In genomic region chr1:26321315-26322041, GRCh38 we compare ENCODE assay signal across 8 cellular contexts. TPM values are rescaled to one million over a fixed set of nuclear protein-coding genes. Genes with fewer than 3 reads are reported as not detected.
A peak's percentile ranks its signal among the peaks of the same experiment; 100 is the strongest.
DNase-seq lines count a peak whose midpoint lies in the region; ATAC-seq and TF ChIP-seq lines count a peak whose summit lies in the region.

No MANE protein-coding gene starts in this region.

- peak overlapping the region; percentile 62 for H3K27ac ChIP-seq in effector memory CD4-positive, alpha-beta T cell (ENCODE audit: insufficient read depth, low read length, poor library complexity, severe bottlenecking)

- H3K27me3 ChIP-seq in NT2/D1 (ENCODE audit: insufficient read depth, insufficient read length) = no peaks in the 10 kb centered on the region
- H3K27me3 ChIP-seq in effector memory CD4-positive, alpha-beta T cell (replicated peaks; ENCODE audit: control insufficient read depth, insufficient read depth, low read length, poor library complexity, severe bottlenecking) = no peaks in the 10 kb centered on the region

- peaks cover 9% of the 10 kb centered on the region for H3K36me3 Mint-ChIP-seq in mesothelial cell of epicardium

- no peaks in the 10 kb centered on the region for H3K9me3 Mint-ChIP-seq in mesothelial cell of epicardium

- ATAC-seq in HG02885 (IDR thresholded peaks at IDR 0.05; ENCODE audit: poor library complexity, unreplicated experiment) = no peak

- H3K27ac Mint-ChIP-seq in mesothelial cell of epicardium = no peak overlapping the region

- no peaks in the 10 kb centered on the region for H3K27me3 Mint-ChIP-seq in mesothelial cell of epicardium (ENCODE audit: low read depth)

- H3K9ac ChIP-seq in NT2/D1 (ENCODE audit: insufficient read length, low read depth) = peak overlapping the region; percentile 21

- peaks cover 25% of the 10 kb centered on the region for H3K4me1 ChIP-seq in NT2/D1 (ENCODE audit: insufficient read depth, insufficient read length)
- peaks cover 37% of the 10 kb centered on the region for H3K4me1 ChIP-seq in effector memory CD4-positive, alpha-beta T cell (ENCODE audit: control insufficient read depth, insufficient read depth, low read length, poor library complexity, severe bottlenecking)

- H3K36me3 ChIP-seq in NT2/D1 (ENCODE audit: insufficient read depth, insufficient read length, low read length) = peaks cover 36% of the 10 kb centered on the region
- H3K36me3 ChIP-seq in effector memory CD4-positive, alpha-beta T cell (ENCODE audit: control insufficient read depth, insufficient read depth, low read length) = peaks cover 35% of the 10 kb centered on the region

- no peak overlapping the region for H3K4me3 Mint-ChIP-seq in mesothelial cell of epicardium

- peaks cover 14% of the 10 kb centered on the region for H3K4me1 Mint-ChIP-seq in mesothelial cell of epicardium

- TF ChIP-seq CTCF in GM12872 (IDR thresholded peaks at IDR 0.05; ENCODE audit: insufficient read depth, low read depth, low read length) = peak; percentile 92
- TF ChIP-seq CTCF in mesothelial cell of epicardium (IDR thresholded peaks at IDR 0.05; ENCODE audit: unreplicated experiment) = peak; percentile 62

- H3K4me3 ChIP-seq in NT2/D1 (ENCODE audit: insufficient read length, low read depth) = no peak overlapping the region
- peak overlapping the region; percentile 29 for H3K4me3 ChIP-seq in effector memory CD4-positive, alpha-beta T cell (ENCODE audit: insufficient read depth, low read depth, low read length, poor library complexity, severe bottlenecking)

- DNase-seq in HK-2 (ENCODE audit: unreplicated experiment) (peak; percentile 88), NT2/D1 (ENCODE audit: low read depth, low spot score) (peak; percentile 86), mesothelial cell of epicardium (ENCODE audit: low spot score in 2 of 2, unreplicated experiment in 2 of 2) (peak; percentile 68 to 95)
- peak; percentile 100 for DNase-seq in activated CD8-positive, alpha-beta memory T cell treated with anti-CD3 and anti-CD28 coated beads for 24 hours
- DNase-seq in effector memory CD4-positive, alpha-beta T cell = peak; percentile 86 to 90 (median 87)
- DNase-seq in stimulated activated CD8-positive, alpha-beta memory T cell treated with anti-CD3 and anti-CD28 coated beads, Interleukin-15, amount 100 ng/mL, for 4 hours (ENCODE audit: low read depth in 2 of 2) = peak; percentile 80 to 91

- H3K9me3 ChIP-seq in NT2/D1 (ENCODE audit: insufficient read depth, low read length) = no peaks in the 10 kb centered on the region
- H3K9me3 ChIP-seq in effector memory CD4-positive, alpha-beta T cell (ENCODE audit: control insufficient read depth, low read length) = no peaks in the 10 kb centered on the region

RNA-seq across cellular contexts. Expression of gene CD52, which starts 3.7 kb away (rescaled TPM):
- 1.1 to 1.9 TPM (median 1.6 TPM) in 3 replicates for total RNA-seq in mesothelial cell of epicardium

RNA-seq across cellular contexts. Expression of gene UBXN11, which starts 15.0 kb away (rescaled TPM):
- total RNA-seq in mesothelial cell of epicardium = 28.3 to 29.6 TPM (median 29.6 TPM) in 3 replicates

RNA-seq across cellular contexts. Expression of gene CRYBG2, which starts 32.5 kb away (rescaled TPM):
- 9.4 to 10.9 TPM (median 10.3 TPM) in 3 replicates for total RNA-seq in mesothelial cell of epicardium

RNA-seq across cellular contexts. Expression of gene SH3BGRL3, which starts 41.6 kb away (rescaled TPM):
- 35.6 to 37.4 TPM (median 36.3 TPM) in 3 replicates for total RNA-seq in mesothelial cell of epicardium

RNA-seq across cellular contexts. Expression of gene ZNF683, which starts 51.1 kb away (rescaled TPM):
- not detected in 3 replicates for total RNA-seq in mesothelial cell of epicardium
